ENCODE assay signal across 15 cellular contexts in genomic region chr2:145687445-145688104, GRCh38.
A peak's percentile ranks its signal among the peaks of the same experiment; 100 is the strongest.
DNase-seq lines count a peak whose midpoint lies in the region; ATAC-seq and TF ChIP-seq lines count a peak whose summit lies in the region.
"Had no signal": no experiment of that assay in that cellular context is flagged by ENCODE, and none has a peak within 500 bp of the region (broad histone marks: within the 10 kb centered on the region; RNA-seq: fewer than 3 reads in every experiment).

No MANE protein-coding gene starts in this region.

- H3K4me1 Mint-ChIP-seq in endodermal cell = peaks cover 21% of the 10 kb centered on the region
- H3K4me1 Mint-ChIP-seq in activated T-cell treated with anti-CD3 and anti-CD28 coated beads, Interleukin-2, amount 50 U/mL, for 24 hours (ENCODE audit: low read depth) = no peaks in the 10 kb centered on the region
- H3K4me1 Mint-ChIP-seq: activated CD4-positive, alpha-beta T cell treated with anti-CD3 and anti-CD28 coated beads for 36 hours; activated T-helper 17 cell treated with anti-CD3 and anti-CD28 coated beads, Interleukin-2, amount 50 U/mL, for 72 hours; CD4-positive, CD25-positive, alpha-beta regulatory T cell had no signal

- H3K27me3 ChIP-seq in endodermal cell (ENCODE audit: control insufficient read depth, insufficient read depth, low read length, poor library complexity, severe bottlenecking) = no peaks in the 10 kb centered on the region
- H3K27me3 ChIP-seq: SJCRH30 had no signal

- no peaks in the 10 kb centered on the region for H3K9me3 ChIP-seq in endodermal cell (ENCODE audit: control insufficient read depth, low read length)
- H3K9me3 ChIP-seq: SJCRH30 had no signal

- no peak overlapping the region for H3K4me3 Mint-ChIP-seq in endodermal cell
- no peak overlapping the region for H3K4me3 Mint-ChIP-seq in activated T-cell treated with anti-CD3 and anti-CD28 coated beads, Interleukin-2, amount 50 U/mL, for 24 hours
- H3K4me3 Mint-ChIP-seq: activated CD4-positive, alpha-beta T cell treated with anti-CD3 and anti-CD28 coated beads for 36 hours; activated T-helper 17 cell treated with anti-CD3 and anti-CD28 coated beads, Interleukin-2, amount 50 U/mL, for 72 hours; CD4-positive, CD25-positive, alpha-beta regulatory T cell had no signal

- no peaks in the 10 kb centered on the region for H3K36me3 ChIP-seq in endodermal cell (ENCODE audit: control insufficient read depth, insufficient read depth, low read length)
- H3K36me3 ChIP-seq: SJCRH30 had no signal

- no peaks in the 10 kb centered on the region for H3K36me3 Mint-ChIP-seq in endodermal cell (ENCODE audit: low read depth)
- no peaks in the 10 kb centered on the region for H3K36me3 Mint-ChIP-seq in activated T-cell treated with anti-CD3 and anti-CD28 coated beads, Interleukin-2, amount 50 U/mL, for 24 hours (ENCODE audit: low read depth)
- H3K36me3 Mint-ChIP-seq: CD4-positive, CD25-positive, alpha-beta regulatory T cell had no signal

- peak; percentile 8 for DNase-seq in NCI-H146 (lab: John Stamatoyannopoulos, UW)
- DNase-seq in endodermal cell = peak; percentile 51
- DNase-seq in medulla oblongata (ENCODE audit: extremely low spot score) = peak; percentile 3
- no peak for DNase-seq in DMS53 (lab: John Stamatoyannopoulos, UW)
- DNase-seq in activated T-cell treated with anti-CD3 and anti-CD28 coated beads, Interleukin-2, amount 50 U/mL, for 24 hours = no peak
- DNase-seq: activated CD4-positive, alpha-beta T cell treated with anti-CD3 and anti-CD28 coated beads for 36 hours; CD4-positive, CD25-positive, alpha-beta regulatory T cell; cerebellar nuclear complex; posterior cingulate gyrus; SJCRH30 had no signal

- H3K27me3 Mint-ChIP-seq in endodermal cell (ENCODE audit: insufficient read depth) = no peaks in the 10 kb centered on the region
- H3K27me3 Mint-ChIP-seq in activated T-cell treated with anti-CD3 and anti-CD28 coated beads, Interleukin-2, amount 50 U/mL, for 24 hours = no peaks in the 10 kb centered on the region
- H3K27me3 Mint-ChIP-seq: activated CD4-positive, alpha-beta T cell treated with anti-CD3 and anti-CD28 coated beads for 36 hours; activated T-helper 17 cell treated with anti-CD3 and anti-CD28 coated beads, Interleukin-2, amount 50 U/mL, for 72 hours; CD4-positive, CD25-positive, alpha-beta regulatory T cell had no signal

- ATAC-seq in GM18907 (IDR thresholded peaks at IDR 0.05; ENCODE audit: unreplicated experiment) = peak; percentile 43
- ATAC-seq in HG02885 (IDR thresholded peaks at IDR 0.05; ENCODE audit: poor library complexity, unreplicated experiment) = no peak
- no peak for ATAC-seq in HG02623 (IDR thresholded peaks at IDR 0.05; ENCODE audit: unreplicated experiment)
- ATAC-seq: activated CD4-positive, alpha-beta T cell treated with anti-CD3 and anti-CD28 coated beads for 36 hours; activated T-helper 17 cell treated with anti-CD3 and anti-CD28 coated beads, Interleukin-2, amount 50 U/mL, for 72 hours; HCT116 had no signal

- H3K4me3 ChIP-seq in endodermal cell (ENCODE audit: low read length) = no peak overlapping the region
- H3K4me3 ChIP-seq: SJCRH30 had no signal

- H3K9me3 Mint-ChIP-seq in endodermal cell = no peaks in the 10 kb centered on the region
- H3K9me3 Mint-ChIP-seq in activated T-cell treated with anti-CD3 and anti-CD28 coated beads, Interleukin-2, amount 50 U/mL, for 24 hours = peaks cover 4% of the 10 kb centered on the region
- H3K9me3 Mint-ChIP-seq: activated T-helper 17 cell treated with anti-CD3 and anti-CD28 coated beads, Interleukin-2, amount 50 U/mL, for 72 hours had no signal

- H3K4me1 ChIP-seq in endodermal cell (ENCODE audit: control insufficient read depth, insufficient read depth, low read length) = peaks cover 7% of the 10 kb centered on the region

- no peak overlapping the region for H3K27ac Mint-ChIP-seq in endodermal cell
- no peak overlapping the region for H3K27ac Mint-ChIP-seq in activated T-cell treated with anti-CD3 and anti-CD28 coated beads, Interleukin-2, amount 50 U/mL, for 24 hours
- H3K27ac Mint-ChIP-seq: activated CD4-positive, alpha-beta T cell treated with anti-CD3 and anti-CD28 coated beads for 36 hours; activated T-helper 17 cell treated with anti-CD3 and anti-CD28 coated beads, Interleukin-2, amount 50 U/mL, for 72 hours had no signal

- H3K27ac ChIP-seq in endodermal cell (ENCODE audit: low read depth, low read length) = no peak overlapping the region
- H3K27ac ChIP-seq: SJCRH30 had no signal

- TF ChIP-seq CTCF in endodermal cell (conservative IDR thresholded peaks at IDR 0.05) = no peak

- WGBS in endodermal cell (ENCODE audit: insufficient coverage in 1 of 2, insufficient read length in 1 of 2), 2 experiments = 80 to 100% methylated on average over 1 to 3 of the region's 4 CpGs

- no peak overlapping the region for H3K9ac ChIP-seq in endodermal cell (ENCODE audit: extremely low read depth, low read length, poor library complexity, severe bottlenecking)

Comparison
In these comparisons a context has a peak if more than half of its experiments do, and no peak if none do; other contexts are left out.
1. DNase-seq: peak in NCI-H146 (single experiment), endodermal cell (single experiment) and medulla oblongata (single experiment); none in DMS53 (single experiment) and activated T-cell treated with anti-CD3 and anti-CD28 coated beads, Interleukin-2, amount 50 U/mL, for 24 hours (single experiment).